Comparison of ENCODE assay signal across 12 cellular contexts in the genomic region with DNA sequence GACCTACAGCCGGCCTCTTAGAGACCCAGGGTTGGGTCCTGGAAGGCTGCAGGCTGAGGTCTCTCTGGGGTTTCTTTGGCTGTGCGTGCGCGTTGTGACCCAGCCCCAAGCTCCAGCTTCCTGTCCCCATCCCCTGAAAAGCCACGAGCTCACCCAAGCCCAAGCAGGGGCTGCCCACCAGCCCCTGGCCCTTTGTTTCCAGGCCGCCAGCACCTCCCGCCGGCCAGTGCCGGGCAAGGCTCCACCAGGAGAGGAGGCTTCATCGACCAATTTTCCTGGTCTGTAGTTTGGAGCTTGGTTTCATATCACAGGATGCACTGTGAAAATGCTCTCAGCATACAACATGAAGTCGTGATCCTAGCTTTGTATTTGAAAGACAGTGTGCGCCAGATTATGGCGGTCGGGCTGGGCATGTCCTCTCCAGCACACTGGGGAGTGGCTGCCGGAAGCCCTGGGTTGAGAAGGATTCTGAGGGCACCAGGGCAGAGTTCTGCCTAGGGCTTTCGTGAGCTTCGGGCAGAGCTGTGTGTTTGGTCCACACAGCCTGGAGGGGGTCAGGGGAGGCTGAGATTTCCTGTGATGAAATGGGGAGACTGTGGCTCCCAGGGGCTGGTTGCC.
DNase-seq lines count a peak whose midpoint lies in the region; ATAC-seq and TF ChIP-seq lines count a peak whose summit lies in the region.
"Had no signal": no experiment of that assay in that cellular context is flagged by ENCODE, and none has a peak within 500 bp of the region (broad histone marks: within the 10 kb centered on the region; RNA-seq: fewer than 3 reads in every experiment).

No MANE protein-coding gene starts in this region.

- H3K9me3 Mint-ChIP-seq in nephron progenitor cell (peaks cover 1% of the 10 kb centered on the region), glutamatergic neuron (ENCODE audit: unreplicated experiment) (peaks cover 1% of the 10 kb centered on the region)
- H3K9me3 Mint-ChIP-seq: GM23338 had no signal

- H3K4me1 ChIP-seq in BLaER1 treated with 17β-estradiol and CSF1 and Interleukin-3, amounts not matched to agents 10 nM and 100 nM, result peaks cover 25 to 76% (median 61%) of the 10 kb centered on the region in 10 experiments
- H3K4me1 ChIP-seq in vagina, result peaks cover 55% of the 10 kb centered on the region

- peaks cover 0 to 23% (median 5%) of the 10 kb centered on the region in 11 experiments; a peak in 6 of 22 replicates for H3K36me3 ChIP-seq in BLaER1 treated with 17β-estradiol and CSF1 and Interleukin-3, amounts not matched to agents 10 nM and 100 nM
- no peaks in the 10 kb centered on the region for H3K36me3 ChIP-seq in vagina

- H3K27ac Mint-ChIP-seq in nephron progenitor cell (peak overlapping the region; percentile 46), glutamatergic neuron (ENCODE audit: unreplicated experiment) (no peak overlapping the region)
- H3K27ac Mint-ChIP-seq: CD4-positive, CD25-positive, alpha-beta regulatory T cell; GM23338 had no signal

- H3K9me3 ChIP-seq in BLaER1 treated with 17β-estradiol and CSF1 and Interleukin-3, amounts not matched to agents 10 nM and 100 nM (replicated peaks in 1 of 11), result 0 out of 22 replicates have a peak, but pooled peaks cover 0 to 1% (median 0%) of the 10 kb centered on the region in 11 experiments
- no peaks in the 10 kb centered on the region for H3K9me3 ChIP-seq in vagina

- H3K27me3 Mint-ChIP-seq in nephron progenitor cell (ENCODE audit: low read depth, poor library complexity) (peaks cover 4% of the 10 kb centered on the region), glutamatergic neuron (ENCODE audit: unreplicated experiment) (no peaks in the 10 kb centered on the region)

- intact Hi-C loops in vagina (cut with DNase I), result no loop called here

- no peak overlapping the region for H3K4me3 Mint-ChIP-seq in nephron progenitor cell
- no peak overlapping the region for H3K4me3 Mint-ChIP-seq in glutamatergic neuron (ENCODE audit: unreplicated experiment)
- H3K4me3 Mint-ChIP-seq: CD4-positive, CD25-positive, alpha-beta regulatory T cell; GM23338 had no signal

- no peak overlapping the region for H3K9ac ChIP-seq in BLaER1 treated with 17β-estradiol and CSF1 and Interleukin-3, amounts not matched to agents 10 nM and 100 nM

- TF ChIP-seq CTCF in RWPE1 (conservative IDR thresholded peaks at IDR 0.05; ENCODE audit: low read depth), result no peak
- TF ChIP-seq CTCF in nephron progenitor cell (IDR thresholded peaks at IDR 0.05), result no peak
- no peak for TF ChIP-seq CTCF in vagina (IDR thresholded peaks at IDR 0.05)
- no peak for TF ChIP-seq CTCF in glutamatergic neuron (IDR thresholded peaks at IDR 0.05; ENCODE audit: partially characterized antibody, unreplicated experiment)

- no peak for DNase-seq in RWPE1 (ENCODE audit: low spot score)
- DNase-seq in nephron progenitor cell, result no peak
- no peak for DNase-seq in vagina (ENCODE audit: extremely low spot score in 2 of 2)
- DNase-seq in glutamatergic neuron, result no peak
- DNase-seq: CD4-positive, CD25-positive, alpha-beta regulatory T cell; DMS53; GF-D8; H7; IMR-90 had no signal

- H3K4me1 Mint-ChIP-seq in nephron progenitor cell, result peaks cover 7% of the 10 kb centered on the region
- peaks cover 4% of the 10 kb centered on the region for H3K4me1 Mint-ChIP-seq in glutamatergic neuron (ENCODE audit: low read depth, unreplicated experiment)

- no peak overlapping the region for H3K4me3 ChIP-seq in BLaER1 treated with 17β-estradiol and CSF1 and Interleukin-3, amounts not matched to agents 10 nM and 100 nM
- no peak overlapping the region for H3K4me3 ChIP-seq in vagina
- H3K4me3 ChIP-seq: GM23338 had no signal

- no peak for ATAC-seq in GM18498 (IDR thresholded peaks at IDR 0.05; ENCODE audit: unreplicated experiment)
- ATAC-seq: GM23338 had no signal

- peaks cover 14 to 99% (median 88%) of the 10 kb centered on the region in 11 experiments; a peak in 21 of 22 replicates for H4K20me1 ChIP-seq in BLaER1 treated with 17β-estradiol and CSF1 and Interleukin-3, amounts not matched to agents 10 nM and 100 nM

- H3K27ac ChIP-seq in BLaER1 treated with 17β-estradiol and CSF1 and Interleukin-3, amounts not matched to agents 10 nM and 100 nM, result no peak overlapping the region
- H3K27ac ChIP-seq in RWPE1, result peak overlapping the region; percentile 12; the same call in 1 of the 2 replicates
- H3K27ac ChIP-seq in vagina, result peak overlapping the region; percentile 63

- CTCF ChIA-PET in RWPE1 (lab: Yijun Ruan, JAX), result interaction anchor here (0.7 to 0.8 kb wide), 2 partner anchors 22 to 367 kb away, joined by 5 to 6 read pairs; no protein-coding TSS in a partner anchor

- H3K27me3 ChIP-seq in BLaER1 treated with 17β-estradiol and CSF1 and Interleukin-3, amounts not matched to agents 10 nM and 100 nM, result peaks cover 0 to 100% (median 0%) of the 10 kb centered on the region in 11 experiments; a peak in 10 of 22 replicates
- no peaks in the 10 kb centered on the region for H3K27me3 ChIP-seq in vagina

- POLR2A ChIA-PET in RWPE1 (lab: Yijun Ruan, JAX; ENCODE audit: low non-redundant PET), result no interaction called here

- no peak for TF ChIP-seq POLR2A in vagina (IDR thresholded peaks at IDR 0.05)

- peak overlapping the region in 8 of 11 experiments; percentile 5 to 94 (median 63); a peak in 12 of 22 replicates for H3K4me2 ChIP-seq in BLaER1 treated with 17β-estradiol and CSF1 and Interleukin-3, amounts not matched to agents 10 nM and 100 nM
- H3K4me2 ChIP-seq: GM23338 had no signal

- H3K36me3 Mint-ChIP-seq in nephron progenitor cell (ENCODE audit: low read depth) (peaks cover 10% of the 10 kb centered on the region), glutamatergic neuron (ENCODE audit: unreplicated experiment) (peaks cover 7% of the 10 kb centered on the region)
- H3K36me3 Mint-ChIP-seq: CD4-positive, CD25-positive, alpha-beta regulatory T cell had no signal

Comparison
In these comparisons a context has a peak if more than half of its experiments do, and no peak if none do; other contexts are left out.
1. H3K27ac ChIP-seq: peak in RWPE1 (single experiment) and vagina (single experiment); none in BLaER1 treated with 17β-estradiol and CSF1 and Interleukin-3, amounts not matched to agents 10 nM and 100 nM (0 of 11).